Comparison of ENCODE assay signal across 1 cellular context in the genomic region with DNA sequence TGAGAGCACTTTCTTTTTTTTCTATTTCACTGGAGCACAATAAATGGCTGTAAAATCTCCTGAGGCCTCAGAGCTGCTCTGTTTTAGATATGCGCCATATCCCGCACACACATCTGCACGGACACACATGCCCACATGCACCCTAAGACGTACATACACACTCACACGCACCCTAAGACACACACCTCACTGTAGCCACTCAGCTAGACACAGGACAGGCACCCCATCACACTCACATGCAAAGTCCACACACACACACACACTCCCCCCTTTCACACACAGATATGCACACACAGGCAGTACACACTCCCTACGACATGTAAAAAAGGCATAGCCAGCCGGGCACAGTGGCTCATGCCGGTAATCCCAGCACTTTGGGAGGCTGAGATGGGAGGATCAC.
TF ChIP-seq lines count a peak whose summit lies in the region.

No MANE protein-coding gene starts in this region.

TF ChIP-seq in IMR-90, 13 proteins besides CTCF, POLR2A, EP300 and RAD21:
- TF ChIP-seq RFX5 (IDR thresholded peaks at IDR 0.05; ENCODE audit: low read depth, low read length): no peak
- TF ChIP-seq SMC3 (IDR thresholded peaks at IDR 0.05; ENCODE audit: low read depth, low read length): no peak
- TF ChIP-seq, protein P1, sequence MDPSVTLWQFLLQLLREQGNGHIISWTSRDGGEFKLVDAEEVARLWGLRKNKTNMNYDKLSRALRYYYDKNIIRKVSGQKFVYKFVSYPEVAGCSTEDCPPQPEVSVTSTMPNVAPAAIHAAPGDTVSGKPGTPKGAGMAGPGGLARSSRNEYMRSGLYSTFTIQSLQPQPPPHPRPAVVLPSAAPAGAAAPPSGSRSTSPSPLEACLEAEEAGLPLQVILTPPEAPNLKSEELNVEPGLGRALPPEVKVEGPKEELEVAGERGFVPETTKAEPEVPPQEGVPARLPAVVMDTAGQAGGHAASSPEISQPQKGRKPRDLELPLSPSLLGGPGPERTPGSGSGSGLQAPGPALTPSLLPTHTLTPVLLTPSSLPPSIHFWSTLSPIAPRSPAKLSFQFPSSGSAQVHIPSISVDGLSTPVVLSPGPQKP (IDR thresholded peaks at IDR 0.05; ENCODE audit: borderline replicate concordance, low read depth, low read length): no peak
- TF ChIP-seq RCOR1 (IDR thresholded peaks at IDR 0.05; ENCODE audit: insufficient replicate concordance, low read length): no peak
